In the genomic region with DNA sequence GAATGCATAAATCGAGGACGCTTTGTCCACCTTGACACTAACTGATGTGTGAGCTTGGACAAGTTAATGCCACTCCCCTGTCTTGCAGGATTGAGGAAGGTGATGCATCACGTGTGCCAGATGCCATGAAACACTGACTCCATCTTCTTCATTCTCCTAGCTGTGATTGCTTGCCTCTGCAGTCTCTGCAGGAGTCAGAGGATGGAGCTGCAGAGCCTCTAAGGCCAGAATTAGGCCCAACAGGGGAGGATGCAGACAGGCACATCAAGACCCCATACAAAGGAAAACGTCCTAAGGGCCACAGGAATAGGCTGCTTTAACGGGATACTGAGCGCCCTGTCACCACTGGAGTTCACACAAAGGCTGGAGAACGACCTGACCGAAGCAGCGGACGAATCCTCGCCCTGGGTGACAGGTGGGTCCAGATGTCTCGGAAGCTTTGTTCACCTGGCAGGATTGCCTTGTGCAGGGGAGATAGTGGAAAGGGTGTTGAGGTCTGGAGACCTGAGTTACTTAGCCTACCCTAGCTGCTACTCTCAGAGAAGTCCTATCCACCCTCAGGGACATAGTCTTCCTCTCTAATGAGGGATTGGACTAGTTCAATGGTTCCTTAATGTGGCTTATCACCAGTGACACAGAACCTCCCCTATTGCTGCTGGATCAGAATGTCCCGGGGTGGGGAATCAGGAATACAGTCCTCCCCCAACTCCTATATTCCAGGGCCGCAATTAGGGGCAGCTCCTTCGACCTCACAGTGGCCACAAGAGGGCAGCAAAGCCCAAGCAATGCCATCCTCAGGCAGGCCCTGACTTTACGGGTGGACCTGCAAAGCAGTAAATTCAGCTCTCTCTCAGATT, we compare ENCODE assay signal across 8 cellular contexts. TPM values are rescaled to one million over a fixed set of nuclear protein-coding genes. Genes with fewer than 3 reads are reported as not detected.
DNase-seq lines count a peak whose midpoint lies in the region; ATAC-seq and TF ChIP-seq lines count a peak whose summit lies in the region.

No MANE protein-coding gene starts in this region.

- POLR2A ChIA-PET in activated CD4-positive, alpha-beta memory T cell treated with anti-CD3 and anti-CD28 coated beads, Interleukin-2, amount 10 ng/mL, durations not matched to agents 7 days and 5 days (lab: Charles Lee): no interaction called here

- no peak overlapping the region for H3K27ac Mint-ChIP-seq in activated CD4-positive, alpha-beta memory T cell treated with anti-CD3 and anti-CD28 coated beads, Interleukin-2, amount 10 ng/mL, durations not matched to agents 7 days and 5 days
- H3K27ac Mint-ChIP-seq in mesothelial cell of epicardium: no peak overlapping the region

- peak; percentile 83 for TF ChIP-seq CTCF in 22Rv1 (IDR thresholded peaks at IDR 0.05)
- peak; percentile 93 for TF ChIP-seq CTCF in GM13977 (IDR thresholded peaks at IDR 0.05; ENCODE audit: extremely low read depth, insufficient read depth, missing control alignments)
- peak; percentile 83 for TF ChIP-seq CTCF in mesothelial cell of epicardium (IDR thresholded peaks at IDR 0.05; ENCODE audit: unreplicated experiment)

- no peak overlapping the region for H3K27ac ChIP-seq in 22Rv1

- peak; percentile 72 for ATAC-seq in HG03432 (IDR thresholded peaks at IDR 0.05; ENCODE audit: unreplicated experiment)

- peaks cover 18% of the 10 kb centered on the region for H3K27me3 Mint-ChIP-seq in activated CD4-positive, alpha-beta memory T cell treated with anti-CD3 and anti-CD28 coated beads, Interleukin-2, amount 10 ng/mL, durations not matched to agents 7 days and 5 days
- peaks cover 3% of the 10 kb centered on the region for H3K27me3 Mint-ChIP-seq in mesothelial cell of epicardium (ENCODE audit: low read depth)

- DNase-seq in GM13977 (ENCODE audit: low spot score): peak; percentile 73
- peak; percentile 30 for DNase-seq in NCI-H774 (lab: John Stamatoyannopoulos, UW)
- peak; percentile 75 for DNase-seq in activated CD4-positive, alpha-beta memory T cell treated with anti-CD3 and anti-CD28 coated beads, Interleukin-2, amount 10 ng/mL, durations not matched to agents 7 days and 5 days
- peak; percentile 71 for DNase-seq in effector CD4-positive, alpha-beta T cell
- peak; percentile 56 to 88 for DNase-seq in mesothelial cell of epicardium (ENCODE audit: low spot score in 2 of 2, unreplicated experiment in 2 of 2)
- DNase-seq in stimulated activated CD8-positive, alpha-beta memory T cell treated with anti-CD3 and anti-CD28 coated beads, Interleukin-4, amount 100 ng/mL, for 1 hour (ENCODE audit: low read depth in 2 of 2, low spot score in 1 of 2): peak; percentile 43 to 61

- no peaks in the 10 kb centered on the region for H3K36me3 Mint-ChIP-seq in activated CD4-positive, alpha-beta memory T cell treated with anti-CD3 and anti-CD28 coated beads, Interleukin-2, amount 10 ng/mL, durations not matched to agents 7 days and 5 days (ENCODE audit: low read depth)
- H3K36me3 Mint-ChIP-seq in mesothelial cell of epicardium: no peaks in the 10 kb centered on the region

- peaks cover 11% of the 10 kb centered on the region for H3K4me1 Mint-ChIP-seq in activated CD4-positive, alpha-beta memory T cell treated with anti-CD3 and anti-CD28 coated beads, Interleukin-2, amount 10 ng/mL, durations not matched to agents 7 days and 5 days
- H3K4me1 Mint-ChIP-seq in mesothelial cell of epicardium: peaks cover 3% of the 10 kb centered on the region

- CTCF ChIA-PET in activated CD4-positive, alpha-beta memory T cell treated with anti-CD3 and anti-CD28 coated beads, Interleukin-2, amount 10 ng/mL, durations not matched to agents 7 days and 5 days (lab: Charles Lee): interaction anchor here (0.6 to 6.5 kb wide), 41 partner anchors 10 to 546 kb away, joined by 3 to 114 read pairs (median 4); no protein-coding TSS in a partner anchor

- in situ Hi-C loops in GM13977 (cut with MboI; ENCODE audit: low pct_unique_long_range_greater_than_20kb, low sequenced_read_pairs, unreplicated experiment): loop anchor here (10.0 kb wide), 2 partner anchors 183 to 227 kb away; no protein-coding TSS in a partner anchor

- H3K4me3 Mint-ChIP-seq in activated CD4-positive, alpha-beta memory T cell treated with anti-CD3 and anti-CD28 coated beads, Interleukin-2, amount 10 ng/mL, durations not matched to agents 7 days and 5 days: no peak overlapping the region
- no peak overlapping the region for H3K4me3 Mint-ChIP-seq in mesothelial cell of epicardium

- H3K9me3 Mint-ChIP-seq in activated CD4-positive, alpha-beta memory T cell treated with anti-CD3 and anti-CD28 coated beads, Interleukin-2, amount 10 ng/mL, durations not matched to agents 7 days and 5 days: no peaks in the 10 kb centered on the region
- no peaks in the 10 kb centered on the region for H3K9me3 Mint-ChIP-seq in mesothelial cell of epicardium

RNA-seq across cellular contexts. Expression of gene DBX1, which starts 32.4 kb away (rescaled TPM):
- total RNA-seq in activated CD4-positive, alpha-beta memory T cell treated with anti-CD3 and anti-CD28 coated beads, Interleukin-2, amount 10 ng/mL, durations not matched to agents 7 days and 5 days: not detected
- total RNA-seq in mesothelial cell of epicardium: not detected in 3 replicates
